ENCODE assay signal across 10 cellular contexts in the genomic region with DNA sequence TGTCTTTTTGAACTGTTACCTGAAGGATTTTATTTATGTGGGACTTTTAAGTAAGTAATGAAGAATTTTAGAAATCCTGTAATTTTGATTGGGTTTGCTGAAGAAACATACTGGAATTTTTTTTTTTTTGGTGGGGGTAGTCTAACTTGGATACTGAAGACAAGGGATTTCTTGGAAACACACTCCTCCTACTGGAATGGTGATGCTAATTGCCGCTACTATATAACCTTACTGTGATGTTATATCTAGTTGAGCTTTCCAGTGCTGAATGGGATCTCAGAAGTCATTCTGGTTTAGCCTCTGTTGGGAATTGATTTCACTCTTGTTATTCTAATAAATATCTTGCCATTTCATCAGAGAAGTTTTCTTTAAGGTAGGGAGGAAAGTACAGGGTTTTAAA. TPM values are rescaled to one million over a fixed set of nuclear protein-coding genes. Genes with fewer than 3 reads are reported as not detected.
DNase-seq lines count a peak whose midpoint lies in the region; ATAC-seq and TF ChIP-seq lines count a peak whose summit lies in the region.
"Had no signal": no experiment of that assay in that cellular context is flagged by ENCODE, and none has a peak within 500 bp of the region (broad histone marks: within the 10 kb centered on the region; RNA-seq: fewer than 3 reads in every experiment).

No MANE protein-coding gene starts in this region.

- no peak for ATAC-seq in GM19397 (IDR thresholded peaks at IDR 0.05; ENCODE audit: unreplicated experiment)
- ATAC-seq in stimulated activated naive CD8-positive, alpha-beta T cell treated with anti-CD3 and anti-CD28 coated beads, Interleukin-15, Interleukin-2, amounts not matched to agents 100 U/mL and 50 U/mL, for 24 hours: no peak

- intact Hi-C loops in activated CD4-positive, alpha-beta T cell treated with anti-CD3 and anti-CD28 coated beads, Interleukin-2, amount 10 ng/mL, durations not matched to agents 24 days and 14 days (cut with micrococcal nuclease): no loop called here

- no peak overlapping the region for H3K4me3 ChIP-seq in AG10803 (ENCODE audit: low read length)

- peaks cover 3% of the 10 kb centered on the region for H3K27me3 Mint-ChIP-seq in brain
- H3K27me3 Mint-ChIP-seq in activated CD4-positive, alpha-beta T cell treated with anti-CD3 and anti-CD28 coated beads, Interleukin-2, amount 10 ng/mL, durations not matched to agents 24 days and 14 days: no peaks in the 10 kb centered on the region

- H3K4me1 Mint-ChIP-seq in brain: peaks cover 46% of the 10 kb centered on the region
- peaks cover 64% of the 10 kb centered on the region for H3K4me1 Mint-ChIP-seq in activated CD4-positive, alpha-beta T cell treated with anti-CD3 and anti-CD28 coated beads, Interleukin-2, amount 10 ng/mL, durations not matched to agents 24 days and 14 days

- POLR2A ChIA-PET in HEK293T (lab: Yijun Ruan, JAX): no interaction called here

- no peaks in the 10 kb centered on the region for H3K9me3 Mint-ChIP-seq in brain
- H3K9me3 Mint-ChIP-seq in activated CD4-positive, alpha-beta T cell treated with anti-CD3 and anti-CD28 coated beads, Interleukin-2, amount 10 ng/mL, durations not matched to agents 24 days and 14 days: no peaks in the 10 kb centered on the region

- DNase-seq in AG10803 (ENCODE audit: low read depth) (peak; percentile 16), HEK293T (ENCODE audit: extremely low spot score) (no peak), kidney glomerular epithelial cell (lab: John Stamatoyannopoulos, UW) (peak; percentile 33), RPMI8226 (no peak)
- no peak for DNase-seq in activated CD4-positive, alpha-beta T cell treated with anti-CD3 and anti-CD28 coated beads, Interleukin-2, amount 10 ng/mL, durations not matched to agents 24 days and 14 days
- DNase-seq in stimulated activated naive CD8-positive, alpha-beta T cell treated with anti-CD3 and anti-CD28 coated beads, Interleukin-15, Interleukin-2, amounts not matched to agents 100 U/mL and 50 U/mL, for 24 hours: no peak
- DNase-seq: activated gamma-delta T cell, NCI-H226 had no signal

- no peaks in the 10 kb centered on the region for H3K36me3 Mint-ChIP-seq in brain
- peaks cover 16% of the 10 kb centered on the region for H3K36me3 Mint-ChIP-seq in activated CD4-positive, alpha-beta T cell treated with anti-CD3 and anti-CD28 coated beads, Interleukin-2, amount 10 ng/mL, durations not matched to agents 24 days and 14 days (ENCODE audit: low read depth)

- peak overlapping the region in 2 of 5 experiments; percentile 46 to 57 for H3K27ac Mint-ChIP-seq in brain
- H3K27ac Mint-ChIP-seq in activated CD4-positive, alpha-beta T cell treated with anti-CD3 and anti-CD28 coated beads, Interleukin-2, amount 10 ng/mL, durations not matched to agents 24 days and 14 days: no peak overlapping the region

- CTCF ChIA-PET in HEK293T (lab: Yijun Ruan, JAX): interaction anchor here (0.7 to 1.9 kb wide), 2 partner anchors 9 to 258 kb away, joined by 3 to 7 read pairs; a partner anchor contains a TSS

- TF ChIP-seq CTCF in AG10803 (conservative IDR thresholded peaks at IDR 0.05; ENCODE audit: low read length): peak; percentile 30
- TF ChIP-seq CTCF in brain (conservative IDR thresholded peaks at IDR 0.05): peak; percentile 13 to 33

- H3K4me3 Mint-ChIP-seq in brain: peak overlapping the region in 1 of 5 experiments; percentile 45
- H3K4me3 Mint-ChIP-seq in activated CD4-positive, alpha-beta T cell treated with anti-CD3 and anti-CD28 coated beads, Interleukin-2, amount 10 ng/mL, durations not matched to agents 24 days and 14 days: no peak overlapping the region

TF ChIP-seq in HEK293T, 16 proteins besides CTCF, POLR2A, EP300 and RAD21:
- TF ChIP-seq ZNF384 (IDR thresholded peaks at IDR 0.05): peak; percentile 26; the same call in 1 of the 2 replicates
- no peak for TF ChIP-seq L3MBTL2 (conservative IDR thresholded peaks at IDR 0.05)

RNA-seq across cellular contexts. Expression of a gene that starts 8.4 kb away (rescaled TPM):
- 13.5 TPM for polyA plus RNA-seq in brain (ENCODE audit: insufficient read depth, low read depth, low replicate concordance)
- total RNA-seq in activated CD4-positive, alpha-beta T cell treated with anti-CD3 and anti-CD28 coated beads, Interleukin-2, amount 10 ng/mL, durations not matched to agents 24 days and 14 days: 43.6 and 44.4 TPM in 2 replicates

Comparison
In these comparisons a context has a peak if more than half of its experiments do, and no peak if none do; other contexts are left out.
1. DNase-seq: peak in AG10803 (single experiment) and kidney glomerular epithelial cell (single experiment); none in HEK293T (single experiment), activated CD4-positive, alpha-beta T cell treated with anti-CD3 and anti-CD28 coated beads, Interleukin-2, amount 10 ng/mL, durations not matched to agents 24 days and 14 days (single experiment), stimulated activated naive CD8-positive, alpha-beta T cell treated with anti-CD3 and anti-CD28 coated beads, Interleukin-15, Interleukin-2, amounts not matched to agents 100 U/mL and 50 U/mL, for 24 hours (single experiment) and RPMI8226 (single experiment).